8 cellular contexts compared by ENCODE assay signal in the genomic region with DNA sequence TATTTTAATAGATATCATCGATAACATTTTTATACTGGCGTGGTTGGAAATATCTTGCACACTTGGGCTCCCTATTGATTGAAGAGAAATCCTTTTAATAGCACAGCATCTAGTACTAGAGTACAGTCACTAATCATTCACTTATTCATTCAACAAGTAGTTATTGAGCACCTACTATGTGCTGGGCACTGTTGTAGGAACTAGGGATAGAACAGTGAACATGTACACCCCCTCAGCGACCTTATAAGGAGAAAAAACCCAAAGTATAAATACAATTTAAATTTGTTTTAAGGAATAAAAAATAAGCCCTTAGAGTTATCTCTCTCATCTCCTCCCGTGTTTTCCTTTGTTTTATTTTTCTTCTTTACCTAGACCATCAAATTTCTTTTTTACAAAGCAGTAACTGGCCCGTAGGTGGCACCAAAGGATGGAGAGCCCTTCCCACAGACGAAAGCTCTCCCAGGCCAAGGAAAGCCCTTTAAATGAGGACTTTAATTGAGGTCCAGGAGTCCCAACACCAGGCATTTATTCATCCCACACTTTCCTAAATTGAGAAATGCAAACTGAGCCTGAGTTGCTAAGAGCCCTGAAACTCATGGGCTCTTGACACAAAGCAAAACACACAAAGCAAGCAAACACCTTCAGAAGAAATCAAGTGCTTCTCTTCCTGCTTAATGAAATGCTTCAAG. TPM values are rescaled to one million over a fixed set of nuclear protein-coding genes. Genes with fewer than 3 reads are reported as not detected.
DNase-seq lines count a peak whose midpoint lies in the region; ATAC-seq, FAIRE-seq and TF ChIP-seq lines count a peak whose summit lies in the region.
"Had no signal": no experiment of that assay in that cellular context is flagged by ENCODE, and none has a peak within 500 bp of the region (broad histone marks: within the 10 kb centered on the region; RNA-seq: fewer than 3 reads in every experiment).

No MANE protein-coding gene starts in this region.

- H2AK9ac ChIP-seq in IMR-90 (replicated peaks; ENCODE audit: low read depth, low read length, poor library complexity), result no peak overlapping the region

- no peak overlapping the region for H4K91ac ChIP-seq in IMR-90 (ENCODE audit: insufficient read depth, low read depth, low read length)

- TF ChIP-seq CTCF in IMR-90 (conservative IDR thresholded peaks at IDR 0.05; ENCODE audit: low read depth, low read length) (peak; percentile 48), VCaP (conservative IDR thresholded peaks at IDR 0.05) (peak; percentile 95), keratinocyte (optimal IDR thresholded peaks at IDR 0.05 in 1 of 3, IDR thresholded peaks at IDR 0.05 in 1 of 3, conservative IDR thresholded peaks at IDR 0.05 in 1 of 3; ENCODE audit: extremely low read depth in 1 of 3, insufficient read depth in 2 of 3, low read length in 3 of 3) (peak; percentile 37 to 49 (median 47))

- H3K9me1 ChIP-seq in IMR-90 (ENCODE audit: insufficient read depth, low read length) (no peaks in the 10 kb centered on the region), keratinocyte (ENCODE audit: control insufficient read depth, extremely low read depth, insufficient read depth, low read length) (no peaks in the 10 kb centered on the region)

- WGBS in IMR-90 (ENCODE audit: extremely low coverage in 2 of 2, insufficient read length in 1 of 2), 2 experiments, result no CpG with 5 or more reads among the region's 6 CpGs

- H2BK20ac ChIP-seq in IMR-90 (ENCODE audit: low read depth, low read length), result no peak overlapping the region

- DNase-seq in ELF-1 (ENCODE audit: low read depth, low spot score) (peak; percentile 66), IMR-90 (peak; percentile 33), keratinocyte (ENCODE audit: low read depth, low spot score) (no peak), activated gamma-delta T cell (lab: John Stamatoyannopoulos, UW) (no peak)
- no peak for DNase-seq in stimulated activated CD4-positive, alpha-beta T cell treated with anti-CD3 and anti-CD28 coated beads, Interleukin-1b, Interleukin-23, amount 100 ng/mL, for 48 hours

- FAIRE-seq in keratinocyte (lab: Jason Lieb, UNC), result no peak

- no peaks in the 10 kb centered on the region; the same call in 1 of the 2 replicates for H4K20me1 ChIP-seq in IMR-90 (ENCODE audit: insufficient read depth, low read length)
- no peaks in the 10 kb centered on the region for H4K20me1 ChIP-seq in keratinocyte (ENCODE audit: control insufficient read depth, extremely low read depth, insufficient read depth, low read length)

- no peaks in the 10 kb centered on the region for H3K79me1 ChIP-seq in IMR-90 (ENCODE audit: low read depth in 1 of 2, low read length in 2 of 2)

- no peak overlapping the region for H2BK5ac ChIP-seq in IMR-90 (ENCODE audit: low read depth, low read length, poor library complexity, severe bottlenecking)

- dilution Hi-C loops in IMR-90 (cut with HindIII; ENCODE audit: low sequenced_read_pairs, unreplicated experiment), result no loop called here
- dilution Hi-C loops in keratinocyte (cut with MboI; ENCODE audit: extremely low pct_ligation_motif_present, low sequenced_read_pairs), result no loop called here

- H3K56ac ChIP-seq in IMR-90 (ENCODE audit: extremely low read depth, insufficient read depth, low read length), result no peak overlapping the region

- H2BK120ac ChIP-seq in IMR-90 (ENCODE audit: low read depth, low read length), result no peak overlapping the region

- H3K4me3 ChIP-seq in IMR-90 (ENCODE audit: insufficient read depth, low read depth, low read length), result no peak overlapping the region
- H3K4me3 ChIP-seq in keratinocyte (ENCODE audit: control insufficient read depth in 2 of 3, extremely low read depth in 1 of 3, insufficient read depth in 2 of 3, low read depth in 1 of 3, low read length in 3 of 3), result no peak overlapping the region
- H3K4me3 ChIP-seq: skin epidermis had no signal

- no peak overlapping the region for H3K9ac ChIP-seq in IMR-90 (ENCODE audit: low read depth, low read length)
- no peak overlapping the region for H3K9ac ChIP-seq in keratinocyte (ENCODE audit: control insufficient read depth, extremely low read depth, insufficient read depth, low read length)

- in situ Hi-C loops in IMR-90 (cut with MboI; ENCODE audit: low sequenced_read_pairs), result no loop called here

- POLR2A ChIA-PET in IMR-90 (lab: Charles Lee; ENCODE audit: unreplicated experiment), result no interaction called here

- CTCF ChIA-PET in IMR-90 (lab: Yijun Ruan, JAX), result interaction anchor here (0.6 to 0.9 kb wide), 4 partner anchors 10 to 1255 kb away, joined by 3 to 4 read pairs (median 4); no protein-coding TSS in a partner anchor

- H2AFZ ChIP-seq in IMR-90 (replicated peaks; ENCODE audit: low read length, poor library complexity), result no peak overlapping the region
- H2AFZ ChIP-seq in keratinocyte (ENCODE audit: control insufficient read depth, low read length), result no peak overlapping the region

- H3K23ac ChIP-seq in IMR-90 (ENCODE audit: low read depth, low read length), result no peak overlapping the region

- H3K4me2 ChIP-seq in IMR-90 (ENCODE audit: low read depth, low read length), result no peak overlapping the region
- no peak overlapping the region for H3K4me2 ChIP-seq in keratinocyte (ENCODE audit: control insufficient read depth, extremely low read depth, insufficient read depth, low read depth, low read length)

- H3K36me3 ChIP-seq in IMR-90 (ENCODE audit: control insufficient read depth, insufficient read depth, low read length) (peaks cover 23% of the 10 kb centered on the region), keratinocyte (ENCODE audit: control insufficient read depth in 2 of 2, extremely low read depth in 1 of 2, insufficient read depth in 2 of 2, low read length in 2 of 2) (peaks cover 3 to 17% of the 10 kb centered on the region in 2 experiments)

- H4K5ac ChIP-seq in IMR-90 (ENCODE audit: low read depth, low read length), result no peak overlapping the region

- BruUV-seq in IMR-90 (replicated peaks; lab: Mats Ljungman, UMichigan), result no TSS peak

- peak; percentile 58 for TF ChIP-seq RAD21 in IMR-90 (IDR thresholded peaks at IDR 0.05; ENCODE audit: low read length)

- no peak overlapping the region for H2BK15ac ChIP-seq in IMR-90 (ENCODE audit: low read depth, low read length)

- ATAC-seq in IMR-90 (ENCODE audit: low read depth), result peak; percentile 75
- ATAC-seq in HG02884 (IDR thresholded peaks at IDR 0.05; ENCODE audit: unreplicated experiment), result no peak

- no peak overlapping the region for H3K4ac ChIP-seq in IMR-90 (ENCODE audit: low read depth, low read length)

- H2AK5ac ChIP-seq in IMR-90 (ENCODE audit: low read depth, low read length), result no peak overlapping the region

- intact Hi-C loops in IMR-90 (cut with micrococcal nuclease), result loop anchor here (1.0 kb wide), 1 partner anchor 211 kb away; a partner anchor contains a TSS

- H3K9me3 ChIP-seq in IMR-90 (ENCODE audit: control insufficient read depth, insufficient read depth, low read length) (no peaks in the 10 kb centered on the region), keratinocyte (ENCODE audit: control insufficient read depth, low read depth, low read length) (no peaks in the 10 kb centered on the region)

- H3K27me3 ChIP-seq in IMR-90 (ENCODE audit: control insufficient read depth, insufficient read depth, low read length), result no peaks in the 10 kb centered on the region
- no peaks in the 10 kb centered on the region for H3K27me3 ChIP-seq in keratinocyte (ENCODE audit: control insufficient read depth, extremely low read depth, insufficient read depth, low read length)

- H3K4me1 ChIP-seq in IMR-90 (ENCODE audit: control insufficient read depth, insufficient read depth, low read length), result no peaks in the 10 kb centered on the region
- no peaks in the 10 kb centered on the region for H3K4me1 ChIP-seq in keratinocyte (ENCODE audit: control insufficient read depth, extremely low read depth, insufficient read depth, low read length)

- no peak for TF ChIP-seq POLR2A in IMR-90 (IDR thresholded peaks at IDR 0.05; ENCODE audit: low read depth, low read length)

- no peak overlapping the region for H3K18ac ChIP-seq in IMR-90 (ENCODE audit: low read depth, low read length)

- no peak overlapping the region for H3K14ac ChIP-seq in IMR-90 (replicated peaks; ENCODE audit: low read depth, low read length)

- H3K27ac ChIP-seq in IMR-90 (ENCODE audit: insufficient read depth, low read length) (no peak overlapping the region), VCaP (no peak overlapping the region), keratinocyte (ENCODE audit: control insufficient read depth, insufficient read depth, low read length) (no peak overlapping the region)
- H3K27ac ChIP-seq: skin epidermis had no signal

- no peaks in the 10 kb centered on the region for H3K79me2 ChIP-seq in keratinocyte (ENCODE audit: control insufficient read depth, insufficient read depth, low read length)

- no peak overlapping the region for H4K8ac ChIP-seq in IMR-90 (ENCODE audit: low read depth in 2 of 2, low read length in 2 of 2)

TF ChIP-seq in IMR-90, 13 proteins besides CTCF, POLR2A, EP300 and RAD21:
- TF ChIP-seq MAFK (IDR thresholded peaks at IDR 0.05; ENCODE audit: low read depth, low read length) (no peak), SMC3 (IDR thresholded peaks at IDR 0.05; ENCODE audit: low read depth, low read length) (peak; percentile 23; the same call in 1 of the 2 replicates)

RNA-seq across cellular contexts. Expression of a gene that starts 29.0 kb away (rescaled TPM):
- total RNA-seq in IMR-90 (2012; rRNA removed), result 129 and 137 TPM in 2 replicates
- polyA plus RNA-seq in IMR-90 (2012; rRNA removed) (161 and 180 TPM in 2 replicates), keratinocyte (191 to 231 TPM (median 197 TPM) in 3 replicates)
- polyA plus RNA-seq in IMR-90 (2012; cell fraction: cytosol; rRNA removed), result 146 and 170 TPM in 2 replicates
- 66.1 and 94.0 TPM in 2 replicates for polyA plus RNA-seq in IMR-90 (2012; cell fraction: nucleus; rRNA removed; ENCODE audit: low replicate concordance)
- 43.5 TPM for polyA plus RNA-seq in keratinocyte (2011; ENCODE audit: low read depth)
- 184 and 204 TPM in 2 replicates for polyA plus RNA-seq in keratinocyte (2011; cell fraction: cytosol; rRNA removed)
- 125 and 139 TPM in 2 replicates for polyA plus RNA-seq in keratinocyte (2011; cell fraction: nucleus; rRNA removed)
- 179 and 206 TPM in 2 replicates for polyA plus RNA-seq in keratinocyte (2012; ENCODE audit: low replicate concordance)
- polyA minus RNA-seq in keratinocyte, result 94.0 to 150 TPM (median 99.5 TPM) in 3 replicates
- polyA minus RNA-seq in keratinocyte (2011; cell fraction: cytosol; rRNA and poly(A)+ RNA removed), result 155 TPM
- polyA minus RNA-seq in keratinocyte (2011; cell fraction: nucleus; rRNA and poly(A)+ RNA removed), result 36.3 and 42.3 TPM in 2 replicates

Comparison
In these comparisons a context has a peak if more than half of its experiments do, and no peak if none do; other contexts are left out.
1. DNase-seq: peak in ELF-1 (single experiment) and IMR-90 (single experiment); none in keratinocyte (single experiment), stimulated activated CD4-positive, alpha-beta T cell treated with anti-CD3 and anti-CD28 coated beads, Interleukin-1b, Interleukin-23, amount 100 ng/mL, for 48 hours (single experiment) and activated gamma-delta T cell (single experiment).
2. Peak in every context shown above with its lines, with median percentiles within 50 percentile points of each other: CTCF ChIP-seq.